ENCODE assay signal across 14 cellular contexts in genomic region chrX:130848763-130849162, GRCh38. TPM values are rescaled to one million over a fixed set of nuclear protein-coding genes. Genes with fewer than 3 reads are reported as not detected.
DNase-seq lines count a peak whose midpoint lies in the region; ATAC-seq, FAIRE-seq and TF ChIP-seq lines count a peak whose summit lies in the region.
"Had no signal": no experiment of that assay in that cellular context is flagged by ENCODE, and none has a peak within 500 bp of the region (broad histone marks: within the 10 kb centered on the region; RNA-seq: fewer than 3 reads in every experiment).

No MANE protein-coding gene starts in this region.

- H3K9me2 ChIP-seq in GM23338 (ENCODE audit: insufficient read depth) = no peaks in the 10 kb centered on the region

- intact Hi-C loops in activated CD4-positive, alpha-beta T cell treated with anti-CD3 and anti-CD28 coated beads for 36 hours (cut with DNase I, micrococcal nuclease) = no loop called here

- ATAC-seq in activated CD4-positive, alpha-beta T cell treated with anti-CD3 and anti-CD28 coated beads for 36 hours = no peak
- ATAC-seq in GM23338 (no peak), HG03175 (IDR thresholded peaks at IDR 0.05; ENCODE audit: unreplicated experiment) (peak; percentile 71)
- ATAC-seq: activated naive CD4-positive, alpha-beta T cell treated with anti-CD3 and anti-CD28 coated beads, Interleukin-2, amount 50 U/mL, for 72 hours had no signal

- no peaks in the 10 kb centered on the region for H3K9me3 ChIP-seq in small intestine (ENCODE audit: control insufficient read depth, low read depth)
- H3K9me3 ChIP-seq: right atrium auricular region had no signal

- H3K9me3 Mint-ChIP-seq in activated CD4-positive, alpha-beta T cell treated with anti-CD3 and anti-CD28 coated beads for 36 hours (ENCODE audit: low read depth) = no peaks in the 10 kb centered on the region
- H3K9me3 Mint-ChIP-seq in GM23338 = no peaks in the 10 kb centered on the region
- H3K9me3 Mint-ChIP-seq in activated CD4-positive, alpha-beta memory T cell treated with anti-CD3 and anti-CD28 coated beads, Interleukin-2, amount 10 ng/mL, durations not matched to agents 7 days and 5 days = no peaks in the 10 kb centered on the region
- H3K9me3 Mint-ChIP-seq: activated CD4-positive, alpha-beta memory T cell treated with anti-CD3 and anti-CD28 coated beads for 36 hours; activated naive CD4-positive, alpha-beta T cell treated with anti-CD3 and anti-CD28 coated beads, Interleukin-2, amount 50 U/mL, for 72 hours; T-helper 1 cell treated with Interleukin-12 subunit alpha and Interleukin-12 subunit beta and Interleukin-4 antibody, amounts not matched to agents 30 μg/mL and 1 μg/mL, for 36 hours had no signal

- H3K79me2 ChIP-seq in GM23338 (replicated peaks; ENCODE audit: insufficient read depth) = no peaks in the 10 kb centered on the region

- H3K4me1 ChIP-seq in GM23338 (ENCODE audit: insufficient read depth) = no peaks in the 10 kb centered on the region
- H3K4me1 ChIP-seq in small intestine (ENCODE audit: control insufficient read depth in 2 of 2, insufficient read depth in 1 of 2, low read depth in 1 of 2, low read length in 1 of 2) = no peaks in the 10 kb centered on the region
- H3K4me1 ChIP-seq: right atrium auricular region had no signal

- no peak overlapping the region for H3K4me3 ChIP-seq in GM23338
- no peak overlapping the region for H3K4me3 ChIP-seq in small intestine (ENCODE audit: low read depth in 1 of 2, low read length in 2 of 2)
- H3K4me3 ChIP-seq: right atrium auricular region had no signal

- H3K4me2 ChIP-seq in GM23338 = no peak overlapping the region

- WGBS in small intestine, 3 donors = 62 to 79% (median 74%) methylated on average over 2 of the region's 2 CpGs

- H3K27ac ChIP-seq in GM23338 (ENCODE audit: low read depth) (no peak overlapping the region), small intestine (ENCODE audit: low read depth in 1 of 2, low read length in 1 of 2) (no peak overlapping the region)
- H3K27ac ChIP-seq: 22Rv1, right atrium auricular region had no signal

- no peaks in the 10 kb centered on the region for H3F3A ChIP-seq in GM23338 (replicated peaks; ENCODE audit: low read depth)

- no peak for DNase-seq in activated CD4-positive, alpha-beta T cell treated with anti-CD3 and anti-CD28 coated beads for 36 hours
- DNase-seq in activated CD4-positive, alpha-beta T cell treated with anti-CD3 and anti-CD28 coated beads, Interleukin-2, amount 50 U/mL, for 1 hour = no peak
- DNase-seq in GM23338 (ENCODE audit: low spot score) (no peak), small intestine (no peak), GDM1 (lab: John Stamatoyannopoulos, UW) (no peak)
- no peak for DNase-seq in activated CD4-positive, alpha-beta T cell treated with anti-CD3 and anti-CD28 coated beads for 48 hours
- no peak for DNase-seq in activated CD4-positive, alpha-beta memory T cell treated with anti-CD3 and anti-CD28 coated beads, Interleukin-2, amount 10 ng/mL, durations not matched to agents 7 days and 5 days
- DNase-seq: activated CD4-positive, alpha-beta memory T cell treated with anti-CD3 and anti-CD28 coated beads for 36 hours; cortex of kidney had no signal

- H3K36me3 ChIP-seq in GM23338 (ENCODE audit: insufficient read depth) (no peaks in the 10 kb centered on the region), small intestine (ENCODE audit: control insufficient read depth in 2 of 2, insufficient read depth in 2 of 2, low read length in 2 of 2) (no peaks in the 10 kb centered on the region)
- H3K36me3 ChIP-seq: right atrium auricular region had no signal

- no peak for TF ChIP-seq CTCF in GM23338 (conservative IDR thresholded peaks at IDR 0.05; ENCODE audit: low read depth in 2 of 2)

- H3K27me3 ChIP-seq in GM23338 (ENCODE audit: insufficient read depth) = no peaks in the 10 kb centered on the region
- H3K27me3 ChIP-seq in small intestine (ENCODE audit: control insufficient read depth in 2 of 2, insufficient read depth in 2 of 2, low read length in 2 of 2) = no peaks in the 10 kb centered on the region
- H3K27me3 ChIP-seq: right atrium auricular region had no signal

- POLR2A ChIA-PET in activated CD4-positive, alpha-beta T cell treated with anti-CD3 and anti-CD28 coated beads for 36 hours (lab: Charles Lee) = no interaction called here
- POLR2A ChIA-PET in activated CD4-positive, alpha-beta memory T cell treated with anti-CD3 and anti-CD28 coated beads, Interleukin-2, amount 10 ng/mL, durations not matched to agents 7 days and 5 days (lab: Charles Lee) = no interaction called here

- CTCF ChIA-PET in activated CD4-positive, alpha-beta T cell treated with anti-CD3 and anti-CD28 coated beads for 36 hours (lab: Charles Lee) = no interaction called here
- CTCF ChIA-PET in activated CD4-positive, alpha-beta memory T cell treated with anti-CD3 and anti-CD28 coated beads, Interleukin-2, amount 10 ng/mL, durations not matched to agents 7 days and 5 days (lab: Charles Lee) = no interaction called here

- H3K27me3 Mint-ChIP-seq in activated CD4-positive, alpha-beta T cell treated with anti-CD3 and anti-CD28 coated beads for 36 hours = no peaks in the 10 kb centered on the region
- H3K27me3 Mint-ChIP-seq in GM23338 (ENCODE audit: insufficient read depth, low read depth, poor library complexity) = no peaks in the 10 kb centered on the region
- no peaks in the 10 kb centered on the region for H3K27me3 Mint-ChIP-seq in activated CD4-positive, alpha-beta memory T cell treated with anti-CD3 and anti-CD28 coated beads, Interleukin-2, amount 10 ng/mL, durations not matched to agents 7 days and 5 days
- H3K27me3 Mint-ChIP-seq: activated CD4-positive, alpha-beta memory T cell treated with anti-CD3 and anti-CD28 coated beads for 36 hours had no signal

- H4K20me1 ChIP-seq in GM23338 (replicated peaks; ENCODE audit: insufficient read depth) = no peaks in the 10 kb centered on the region

- H3K27ac Mint-ChIP-seq in activated CD4-positive, alpha-beta T cell treated with anti-CD3 and anti-CD28 coated beads for 36 hours = peak overlapping the region; percentile 38
- peak overlapping the region; percentile 68; the same call in 1 of the 2 replicates for H3K27ac Mint-ChIP-seq in GM23338
- H3K27ac Mint-ChIP-seq in activated CD4-positive, alpha-beta memory T cell treated with anti-CD3 and anti-CD28 coated beads, Interleukin-2, amount 10 ng/mL, durations not matched to agents 7 days and 5 days = no peak overlapping the region
- H3K27ac Mint-ChIP-seq: activated CD4-positive, alpha-beta memory T cell treated with anti-CD3 and anti-CD28 coated beads for 36 hours; activated naive CD4-positive, alpha-beta T cell treated with anti-CD3 and anti-CD28 coated beads, Interleukin-2, amount 50 U/mL, for 72 hours; T-helper 1 cell treated with Interleukin-12 subunit alpha and Interleukin-12 subunit beta and Interleukin-4 antibody, amounts not matched to agents 30 μg/mL and 1 μg/mL, for 36 hours had no signal

- H2AFZ ChIP-seq in GM23338 = no peak overlapping the region

- FAIRE-seq in small intestine (lab: Jason Lieb, UNC) = peak; percentile 51

- H3K4me3 Mint-ChIP-seq in activated CD4-positive, alpha-beta T cell treated with anti-CD3 and anti-CD28 coated beads for 36 hours = no peak overlapping the region
- no peak overlapping the region for H3K4me3 Mint-ChIP-seq in GM23338
- no peak overlapping the region for H3K4me3 Mint-ChIP-seq in activated CD4-positive, alpha-beta memory T cell treated with anti-CD3 and anti-CD28 coated beads, Interleukin-2, amount 10 ng/mL, durations not matched to agents 7 days and 5 days
- H3K4me3 Mint-ChIP-seq: activated CD4-positive, alpha-beta memory T cell treated with anti-CD3 and anti-CD28 coated beads for 36 hours; T-helper 1 cell treated with Interleukin-12 subunit alpha and Interleukin-12 subunit beta and Interleukin-4 antibody, amounts not matched to agents 30 μg/mL and 1 μg/mL, for 36 hours had no signal

- no peaks in the 10 kb centered on the region for H3K36me3 Mint-ChIP-seq in activated CD4-positive, alpha-beta T cell treated with anti-CD3 and anti-CD28 coated beads for 36 hours (ENCODE audit: low read depth)
- H3K36me3 Mint-ChIP-seq in GM23338 (ENCODE audit: low read depth) = no peaks in the 10 kb centered on the region
- H3K36me3 Mint-ChIP-seq in activated CD4-positive, alpha-beta memory T cell treated with anti-CD3 and anti-CD28 coated beads, Interleukin-2, amount 10 ng/mL, durations not matched to agents 7 days and 5 days (ENCODE audit: low read depth) = no peaks in the 10 kb centered on the region
- H3K36me3 Mint-ChIP-seq: activated CD4-positive, alpha-beta memory T cell treated with anti-CD3 and anti-CD28 coated beads for 36 hours had no signal

- H3K4me1 Mint-ChIP-seq in activated CD4-positive, alpha-beta T cell treated with anti-CD3 and anti-CD28 coated beads for 36 hours = peaks cover 13% of the 10 kb centered on the region
- H3K4me1 Mint-ChIP-seq in GM23338 = peaks cover 5% of the 10 kb centered on the region; the same call in 1 of the 3 replicates
- peaks cover 11% of the 10 kb centered on the region for H3K4me1 Mint-ChIP-seq in activated CD4-positive, alpha-beta memory T cell treated with anti-CD3 and anti-CD28 coated beads, Interleukin-2, amount 10 ng/mL, durations not matched to agents 7 days and 5 days

TF ChIP-seq in GM23338, 12 proteins besides CTCF, POLR2A, EP300 and RAD21 (continues in another document):
- no peak for TF ChIP-seq NANOG (IDR thresholded peaks at IDR 0.05; ENCODE audit: borderline replicate concordance)

RNA-seq across cellular contexts. Expression of gene ENOX2, which starts 54.2 kb away (rescaled TPM):
- total RNA-seq in activated CD4-positive, alpha-beta T cell treated with anti-CD3 and anti-CD28 coated beads for 36 hours = 10 to 100 TPM; 12.5 to 16.5 TPM
- 7.3 and 11.2 TPM in 2 replicates for total RNA-seq in GM23338 (2014; rRNA removed; shearing (Covaris generic))
- polyA plus RNA-seq in GM23338 (2016; fragmentation: Nextera tagmentation; extraction: Ambion mirVana) (9.6 and 10.8 TPM in 2 replicates), small intestine (1 to 10 TPM; 3.2 to 6.3 (median 3.4) TPM)
- 10 to 100 TPM; 10.3 to 13.4 TPM for total RNA-seq in activated CD4-positive, alpha-beta memory T cell treated with anti-CD3 and anti-CD28 coated beads, Interleukin-2, amount 10 ng/mL, durations not matched to agents 7 days and 5 days
